In genomic region chr11:13963169-13963948, GRCh38 we compare ENCODE assay signal across 9 cellular contexts. TPM values are rescaled to one million over a fixed set of nuclear protein-coding genes. Genes with fewer than 3 reads are reported as not detected.
DNase-seq lines count a peak whose midpoint lies in the region; ATAC-seq and TF ChIP-seq lines count a peak whose summit lies in the region.
"Had no signal": no experiment of that assay in that cellular context is flagged by ENCODE, and none has a peak within 500 bp of the region (broad histone marks: within the 10 kb centered on the region; RNA-seq: fewer than 3 reads in every experiment).

No MANE protein-coding gene starts in this region.

- H2AK5ac ChIP-seq in neuronal stem cell (ENCODE audit: low read depth, low read length) = peak overlapping the region; percentile 30

- DNase-seq in D341Med (ENCODE audit: low spot score) = peak; percentile 63
- DNase-seq in activated CD4-positive, alpha-beta T cell treated with anti-CD3 and anti-CD28 coated beads for 48 hours = peak; percentile 51
- DNase-seq in fibroblast of lung (ENCODE audit: low read depth in 2 of 2) = peak; percentile 20 to 39
- no peak for DNase-seq in neuronal stem cell (ENCODE audit: low spot score)
- DNase-seq in epidermal melanocyte (ENCODE audit: insufficient read length, low spot score) = no peak
- DNase-seq in T1000 (lab: John Stamatoyannopoulos, UW) = no peak
- no peak for DNase-seq in KBM-7

- in situ Hi-C loops in KBM-7 (cut with MboI; ENCODE audit: low pct_unique_long_range_greater_than_20kb, low sequenced_read_pairs) = loop anchor here (25.0 kb wide), 1 partner anchor 274 kb away; no protein-coding TSS in a partner anchor

- TF ChIP-seq CTCF in fibroblast of lung (conservative IDR thresholded peaks at IDR 0.05 in 1 of 2, IDR thresholded peaks at IDR 0.05 in 1 of 2; ENCODE audit: low read depth in 1 of 2, low read length in 2 of 2) = no peak

- H3K27ac ChIP-seq in fibroblast of lung (ENCODE audit: insufficient read depth, low read length) (no peak overlapping the region), neuronal stem cell (replicated peaks; ENCODE audit: low read length) (no peak overlapping the region)
- H3K27ac ChIP-seq: parathyroid adenoma had no signal

- H2BK12ac ChIP-seq in neuronal stem cell (ENCODE audit: low read length) = peak overlapping the region; percentile 85

- H3K9me3 ChIP-seq in fibroblast of lung (ENCODE audit: control insufficient read depth, insufficient read depth, low read depth, low read length) = no peaks in the 10 kb centered on the region
- no peaks in the 10 kb centered on the region for H3K9me3 ChIP-seq in neuronal stem cell (replicated peaks in 1 of 2; ENCODE audit: control insufficient read depth in 2 of 2, insufficient read depth in 1 of 2, low read depth in 1 of 2, low read length in 2 of 2)

- H2BK120ac ChIP-seq in neuronal stem cell (ENCODE audit: low read depth, low read length) = peak overlapping the region; percentile 82

- no peak overlapping the region for H2AFZ ChIP-seq in fibroblast of lung (ENCODE audit: low read length)
- H2AFZ ChIP-seq in neuronal stem cell (ENCODE audit: low read length) = peak overlapping the region; percentile 87

- no peak for ATAC-seq in GM21390 (IDR thresholded peaks at IDR 0.05; ENCODE audit: unreplicated experiment)

- H3K9ac ChIP-seq in fibroblast of lung (ENCODE audit: insufficient read depth, low read length) (no peak overlapping the region), neuronal stem cell (ENCODE audit: low read depth, low read length, poor library complexity) (peak overlapping the region; percentile 86)
- H3K9ac ChIP-seq: parathyroid adenoma had no signal

- H3K4me2 ChIP-seq in fibroblast of lung (ENCODE audit: extremely low read depth, insufficient read depth, low read length) (peak overlapping the region; percentile 84), neuronal stem cell (ENCODE audit: insufficient read depth, low read length, poor library complexity, severe bottlenecking) (peak overlapping the region; percentile 97)

- H3K79me1 ChIP-seq in neuronal stem cell (ENCODE audit: low read depth, low read length) = no peaks in the 10 kb centered on the region

- peak overlapping the region; percentile 98 for H3K18ac ChIP-seq in neuronal stem cell (ENCODE audit: low read length)

- no peaks in the 10 kb centered on the region for H3K36me3 ChIP-seq in fibroblast of lung (ENCODE audit: control insufficient read depth, insufficient read depth, low read length)
- H3K36me3 ChIP-seq in neuronal stem cell (replicated peaks in 1 of 2; ENCODE audit: control insufficient read depth in 2 of 2, insufficient read depth in 2 of 2, low read length in 2 of 2) = no peaks in the 10 kb centered on the region

- no peak overlapping the region for H3K14ac ChIP-seq in neuronal stem cell (ENCODE audit: low read length)

- H4K8ac ChIP-seq in neuronal stem cell (ENCODE audit: low read depth, low read length) = no peak overlapping the region

- peak overlapping the region; percentile 46 for H4K91ac ChIP-seq in neuronal stem cell (ENCODE audit: low read depth, low read length, poor library complexity)

- no peak overlapping the region for H3K4ac ChIP-seq in neuronal stem cell (ENCODE audit: low read length)

- no peak overlapping the region for H3K23ac ChIP-seq in neuronal stem cell (ENCODE audit: low read depth, low read length, poor library complexity)

- H2BK15ac ChIP-seq in neuronal stem cell (ENCODE audit: low read length) = peak overlapping the region; percentile 68

- peak overlapping the region; percentile 9 for H2BK5ac ChIP-seq in neuronal stem cell (ENCODE audit: low read length)

- H3K27me3 ChIP-seq in fibroblast of lung (ENCODE audit: control insufficient read depth, insufficient read depth, low read length) (peaks cover 54% of the 10 kb centered on the region), neuronal stem cell (ENCODE audit: control insufficient read depth in 3 of 3, insufficient read depth in 3 of 3, low read depth in 1 of 3, low read length in 3 of 3) (peaks cover 2 to 89% (median 26%) of the 10 kb centered on the region in 3 experiments)

- no peaks in the 10 kb centered on the region for H3K79me2 ChIP-seq in fibroblast of lung (ENCODE audit: control insufficient read depth, insufficient read depth, low read length)
- H3K79me2 ChIP-seq: parathyroid adenoma had no signal

- H3K4me3 ChIP-seq in fibroblast of lung (replicated peaks in 1 of 4; ENCODE audit: control extremely low read depth in 1 of 4, insufficient read depth in 1 of 4, low read depth in 3 of 4, low read length in 4 of 4) (peak overlapping the region; percentile 9 to 50 (median 22)), neuronal stem cell (ENCODE audit: low read length in 2 of 2) (peak overlapping the region in 1 of 2 donors; percentile 90)

- WGBS in neuronal stem cell (ENCODE audit: extremely low coverage in 2 of 2, insufficient read length in 2 of 2, insufficient replicate concordance in 1 of 2), 2 donors = no CpG with 5 or more reads among the region's 60 CpGs

- no peaks in the 10 kb centered on the region for H4K20me1 ChIP-seq in fibroblast of lung (ENCODE audit: control insufficient read depth, extremely low read depth, insufficient read depth, low read length)

- peaks cover 3% of the 10 kb centered on the region for H3K4me1 ChIP-seq in fibroblast of lung (ENCODE audit: control insufficient read depth, extremely low read depth, insufficient read depth, low read length)
- peaks cover 1 to 16% of the 10 kb centered on the region in 2 donors for H3K4me1 ChIP-seq in neuronal stem cell (ENCODE audit: control insufficient read depth in 2 of 2, insufficient read depth in 1 of 2, low read depth in 1 of 2, low read length in 2 of 2)
- H3K4me1 ChIP-seq: parathyroid adenoma had no signal

RNA-seq across cellular contexts. Expression of gene SPON1, which starts 0.8 kb away (rescaled TPM):
- 3.5 and 30.6 TPM in 2 replicates for total RNA-seq in fibroblast of lung
- 0.45 and 5.0 TPM in 2 replicates for polyA plus RNA-seq in fibroblast of lung
- 1.1 and 4.0 TPM in 2 replicates for polyA plus RNA-seq in fibroblast of lung (2012)
- polyA minus RNA-seq in fibroblast of lung (ENCODE audit: low replicate concordance) = 2.4 TPM in 1 of 2 replicates, not detected in the other
- polyA plus RNA-seq in neuronal stem cell (2013, experiment 1 of 2) = 23.8 TPM
- polyA plus RNA-seq in neuronal stem cell (2013, experiment 2 of 2) = 24.4 TPM

Comparison
In these comparisons a context has a peak if more than half of its experiments do, and no peak if none do; other contexts are left out.
1. DNase-seq: peak in D341Med (single experiment), activated CD4-positive, alpha-beta T cell treated with anti-CD3 and anti-CD28 coated beads for 48 hours (single experiment) and fibroblast of lung (2 of 2); none in neuronal stem cell (single experiment), epidermal melanocyte (single experiment), T1000 (single experiment) and KBM-7 (single experiment).